In the genomic region with DNA sequence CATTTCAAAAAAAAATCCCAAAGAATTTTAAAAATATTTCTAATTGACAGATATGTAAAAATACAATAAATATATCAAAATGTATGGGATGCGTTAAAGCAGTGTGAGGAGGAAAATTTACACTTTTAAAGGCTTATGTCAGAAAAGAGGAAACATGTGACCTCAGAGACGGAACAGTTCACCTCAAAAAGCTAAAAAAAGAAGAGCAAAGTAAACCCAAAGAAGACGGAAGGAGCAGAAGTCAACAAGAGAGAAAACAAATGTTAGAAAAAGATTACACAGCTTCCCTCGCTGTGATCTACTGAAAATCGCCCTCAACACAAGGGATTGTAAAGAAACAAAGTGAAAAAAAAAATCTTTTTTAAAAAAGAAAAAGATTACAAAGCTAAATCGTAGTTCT, we compare ENCODE assay signal across 11 cellular contexts.
DNase-seq lines count a peak whose midpoint lies in the region; ATAC-seq lines count a peak whose summit lies in the region.
"Had no signal": no experiment of that assay in that cellular context is flagged by ENCODE, and none has a peak within 500 bp of the region (broad histone marks: within the 10 kb centered on the region; RNA-seq: fewer than 3 reads in every experiment).

No MANE protein-coding gene starts in this region.

- peaks cover 26% of the 10 kb centered on the region for H3K9me3 Mint-ChIP-seq in activated T-cell treated with anti-CD3 and anti-CD28 coated beads, Interleukin-2, amount 50 U/mL, for 24 hours
- peaks cover 20% of the 10 kb centered on the region for H3K9me3 Mint-ChIP-seq in activated T-cell treated with anti-CD3 and anti-CD28 coated beads, Interleukin-2, amount 50 U/mL, for 4 hours
- peaks cover 36% of the 10 kb centered on the region for H3K9me3 Mint-ChIP-seq in activated T-helper 2 cell treated with anti-CD3 and anti-CD28 coated beads, Interferon-gamma antibody, Interleukin-2, Interleukin-4, amounts not matched to agents 10 μg/mL and 5 μg/mL and 100 μg/mL, durations not matched to agents 14 hours and 24 hours and 36 hours

- H3K27ac Mint-ChIP-seq in activated T-cell treated with anti-CD3 and anti-CD28 coated beads, Interleukin-2, amount 50 U/mL, for 24 hours = peak overlapping the region; percentile 93
- peak overlapping the region; percentile 89 for H3K27ac Mint-ChIP-seq in activated T-helper 2 cell treated with anti-CD3 and anti-CD28 coated beads, Interferon-gamma antibody, Interleukin-2, Interleukin-4, amounts not matched to agents 10 μg/mL and 5 μg/mL and 100 μg/mL, durations not matched to agents 14 hours and 24 hours and 36 hours

- H3K36me3 Mint-ChIP-seq in activated T-cell treated with anti-CD3 and anti-CD28 coated beads, Interleukin-2, amount 50 U/mL, for 24 hours (ENCODE audit: low read depth) = peaks cover 32% of the 10 kb centered on the region
- H3K36me3 Mint-ChIP-seq in activated T-cell treated with anti-CD3 and anti-CD28 coated beads, Interleukin-2, amount 50 U/mL, for 4 hours (ENCODE audit: insufficient read depth) = peaks cover 4% of the 10 kb centered on the region
- H3K36me3 Mint-ChIP-seq in activated T-helper 2 cell treated with anti-CD3 and anti-CD28 coated beads, Interferon-gamma antibody, Interleukin-2, Interleukin-4, amounts not matched to agents 10 μg/mL and 5 μg/mL and 100 μg/mL, durations not matched to agents 14 hours and 24 hours and 36 hours (ENCODE audit: low read depth) = peaks cover 51% of the 10 kb centered on the region

- no peak for DNase-seq in activated T-cell treated with anti-CD3 and anti-CD28 coated beads, Interleukin-2, amount 50 U/mL, for 24 hours
- no peak for DNase-seq in activated T-cell treated with anti-CD3 and anti-CD28 coated beads, Interleukin-2, amount 50 U/mL, for 4 hours
- peak; percentile 87 for DNase-seq in MV-4-11 (lab: John Stamatoyannopoulos, UW)
- DNase-seq in activated T-helper 2 cell treated with anti-CD3 and anti-CD28 coated beads, Interferon-gamma antibody, Interleukin-2, Interleukin-4, amounts not matched to agents 10 μg/mL and 5 μg/mL and 100 μg/mL, durations not matched to agents 14 hours and 24 hours and 36 hours (ENCODE audit: low spot score) = no peak
- peak; percentile 18 for DNase-seq in superior temporal gyrus (ENCODE audit: extremely low spot score)
- DNase-seq in SHP77 treated with DMSO at 0.1 percent for 48 hours (lab: John Stamatoyannopoulos, UW) = no peak
- no peak for DNase-seq in glomerular visceral epithelial cell (ENCODE audit: extremely low spot score)
- no peak for DNase-seq in NCI-H128 (lab: John Stamatoyannopoulos, UW; ENCODE audit: unreplicated experiment)
- DNase-seq: activated CD4-positive, alpha-beta T cell treated with anti-CD3 and anti-CD28 coated beads for 48 hours; Karpas-422; stimulated activated CD4-positive, alpha-beta T cell treated with anti-CD3 and anti-CD28 coated beads, Interleukin-2, amount 100 ng/mL, for 24 hours had no signal

- H3K27me3 Mint-ChIP-seq in activated T-cell treated with anti-CD3 and anti-CD28 coated beads, Interleukin-2, amount 50 U/mL, for 24 hours = no peaks in the 10 kb centered on the region
- no peaks in the 10 kb centered on the region for H3K27me3 Mint-ChIP-seq in activated T-cell treated with anti-CD3 and anti-CD28 coated beads, Interleukin-2, amount 50 U/mL, for 4 hours (ENCODE audit: low read depth)
- no peaks in the 10 kb centered on the region for H3K27me3 Mint-ChIP-seq in activated T-helper 2 cell treated with anti-CD3 and anti-CD28 coated beads, Interferon-gamma antibody, Interleukin-2, Interleukin-4, amounts not matched to agents 10 μg/mL and 5 μg/mL and 100 μg/mL, durations not matched to agents 14 hours and 24 hours and 36 hours (ENCODE audit: low read depth)

- peak overlapping the region; percentile 40 for H3K4me3 Mint-ChIP-seq in activated T-cell treated with anti-CD3 and anti-CD28 coated beads, Interleukin-2, amount 50 U/mL, for 24 hours
- H3K4me3 Mint-ChIP-seq in activated T-cell treated with anti-CD3 and anti-CD28 coated beads, Interleukin-2, amount 50 U/mL, for 4 hours = no peak overlapping the region
- peak overlapping the region; percentile 48 for H3K4me3 Mint-ChIP-seq in activated T-helper 2 cell treated with anti-CD3 and anti-CD28 coated beads, Interferon-gamma antibody, Interleukin-2, Interleukin-4, amounts not matched to agents 10 μg/mL and 5 μg/mL and 100 μg/mL, durations not matched to agents 14 hours and 24 hours and 36 hours (ENCODE audit: low read depth)

- peaks cover 71% of the 10 kb centered on the region for H3K4me1 Mint-ChIP-seq in activated T-cell treated with anti-CD3 and anti-CD28 coated beads, Interleukin-2, amount 50 U/mL, for 24 hours (ENCODE audit: low read depth)
- H3K4me1 Mint-ChIP-seq in activated T-cell treated with anti-CD3 and anti-CD28 coated beads, Interleukin-2, amount 50 U/mL, for 4 hours (ENCODE audit: low read depth) = peaks cover 38% of the 10 kb centered on the region
- peaks cover 59% of the 10 kb centered on the region for H3K4me1 Mint-ChIP-seq in activated T-helper 2 cell treated with anti-CD3 and anti-CD28 coated beads, Interferon-gamma antibody, Interleukin-2, Interleukin-4, amounts not matched to agents 10 μg/mL and 5 μg/mL and 100 μg/mL, durations not matched to agents 14 hours and 24 hours and 36 hours (ENCODE audit: low read depth)

- intact Hi-C loops in activated T-helper 2 cell treated with anti-CD3 and anti-CD28 coated beads, Interferon-gamma antibody, Interleukin-2, Interleukin-4, amounts not matched to agents 10 μg/mL and 5 μg/mL and 100 μg/mL, durations not matched to agents 14 hours and 24 hours and 36 hours (cut with micrococcal nuclease) = loop anchor here (1.0 kb wide), 1 partner anchor 10 kb away; no protein-coding TSS in a partner anchor

- no peak for ATAC-seq in activated T-cell treated with anti-CD3 and anti-CD28 coated beads, Interleukin-2, amount 50 U/mL, for 4 hours

Comparison
In these comparisons a context has a peak if more than half of its experiments do, and no peak if none do; other contexts are left out.
1. DNase-seq: peak in MV-4-11 (single experiment) and superior temporal gyrus (single experiment); none in activated T-cell treated with anti-CD3 and anti-CD28 coated beads, Interleukin-2, amount 50 U/mL, for 24 hours (single experiment), activated T-cell treated with anti-CD3 and anti-CD28 coated beads, Interleukin-2, amount 50 U/mL, for 4 hours (single experiment), activated T-helper 2 cell treated with anti-CD3 and anti-CD28 coated beads, Interferon-gamma antibody, Interleukin-2, Interleukin-4, amounts not matched to agents 10 μg/mL and 5 μg/mL and 100 μg/mL, durations not matched to agents 14 hours and 24 hours and 36 hours (single experiment), SHP77 treated with DMSO at 0.1 percent for 48 hours (single experiment), glomerular visceral epithelial cell (single experiment) and NCI-H128 (single experiment).